Comparison of ENCODE assay signal across 13 cellular contexts in the genomic region with DNA sequence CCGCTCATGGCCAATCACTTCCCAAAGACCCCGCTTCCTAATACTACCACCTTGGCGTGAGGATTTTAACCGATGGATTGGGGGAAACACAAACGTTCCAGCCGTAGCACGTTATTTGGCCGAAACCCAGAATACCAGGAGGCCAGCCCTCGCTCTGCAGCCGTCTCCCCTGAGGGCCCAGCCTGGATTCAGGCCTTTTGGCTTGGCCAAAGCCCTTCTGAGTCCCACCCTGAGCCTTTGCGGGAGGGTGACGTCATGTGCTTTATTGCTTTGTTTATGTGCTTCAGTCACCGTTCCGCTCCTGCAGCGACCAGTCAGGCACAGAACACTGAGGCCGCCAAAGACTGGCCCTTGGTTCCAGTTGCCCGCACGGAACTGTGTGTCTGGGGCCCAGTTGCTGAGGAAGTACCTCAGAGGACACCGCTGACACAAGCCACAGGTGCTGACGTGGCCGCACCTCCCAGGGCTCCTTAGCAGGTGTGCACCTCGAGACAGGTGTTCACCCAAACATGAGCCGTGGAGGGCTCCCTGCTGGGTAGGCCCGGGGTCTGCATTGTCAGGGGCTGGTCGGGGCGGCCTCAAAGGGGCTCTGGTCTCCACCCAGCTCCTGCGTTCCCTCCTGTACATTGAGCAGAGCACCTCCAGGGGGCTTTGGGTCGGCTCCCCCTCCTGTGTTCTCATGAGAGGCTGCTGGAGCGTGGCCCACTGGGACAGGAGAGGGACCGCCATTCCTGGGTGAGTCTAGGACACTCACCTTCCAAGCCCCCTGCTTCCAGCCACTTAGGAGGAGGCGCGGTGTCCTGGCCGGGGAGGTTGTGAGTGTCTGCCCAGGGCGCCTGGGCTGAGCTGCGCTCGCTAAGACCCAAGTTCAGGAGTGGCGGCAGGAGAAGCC.
"Had no signal": no experiment of that assay in that cellular context is flagged by ENCODE, and none has a peak within 500 bp of the region (broad histone marks: within the 10 kb centered on the region; RNA-seq: fewer than 3 reads in every experiment).

No MANE protein-coding gene starts in this region.

- H3K36me3 ChIP-seq: ascending aorta, thoracic aorta had no signal

- H3K4me1 ChIP-seq: ascending aorta had no signal

- H3K9me3 ChIP-seq: ascending aorta, thoracic aorta had no signal

- H3K27ac ChIP-seq: ascending aorta, dorsolateral prefrontal cortex, thoracic aorta had no signal

- H3K27me3 ChIP-seq: ascending aorta, dorsolateral prefrontal cortex had no signal

- ATAC-seq: activated CD8-positive, alpha-beta T cell treated with anti-CD3 and anti-CD28 coated beads, Interleukin-2, amount 10 ng/mL, durations not matched to agents 7 days and 5 days; esophagus mucosa; left ventricle myocardium superior; stimulated activated naive CD8-positive, alpha-beta T cell treated with anti-CD3 and anti-CD28 coated beads, Interleukin-15, amount 100 ng/mL, for 72 hours had no signal

- DNase-seq: activated CD8-positive, alpha-beta memory T cell treated with anti-CD3 and anti-CD28 coated beads, Interleukin-2, amount 50 U/mL, for 48 hours; activated CD8-positive, alpha-beta T cell treated with anti-CD3 and anti-CD28 coated beads, Interleukin-2, amount 10 ng/mL, durations not matched to agents 7 days and 5 days; dorsolateral prefrontal cortex; foreskin fibroblast; glutamatergic neuron; left ventricle myocardium superior; mesenchymal stem cell; stimulated activated CD4-positive, alpha-beta T cell treated with anti-CD3 and anti-CD28 coated beads, Interleukin-15, amount 100 ng/mL, for 24 hours; stimulated activated CD4-positive, alpha-beta T cell treated with anti-CD3 and anti-CD28 coated beads, Interleukin-4, amount 100 ng/mL, for 4 hours; stimulated activated naive CD8-positive, alpha-beta T cell treated with anti-CD3 and anti-CD28 coated beads, Interleukin-15, amount 100 ng/mL, for 72 hours had no signal

- H3K4me3 ChIP-seq: ascending aorta, dorsolateral prefrontal cortex, thoracic aorta had no signal
